In the genomic region with DNA sequence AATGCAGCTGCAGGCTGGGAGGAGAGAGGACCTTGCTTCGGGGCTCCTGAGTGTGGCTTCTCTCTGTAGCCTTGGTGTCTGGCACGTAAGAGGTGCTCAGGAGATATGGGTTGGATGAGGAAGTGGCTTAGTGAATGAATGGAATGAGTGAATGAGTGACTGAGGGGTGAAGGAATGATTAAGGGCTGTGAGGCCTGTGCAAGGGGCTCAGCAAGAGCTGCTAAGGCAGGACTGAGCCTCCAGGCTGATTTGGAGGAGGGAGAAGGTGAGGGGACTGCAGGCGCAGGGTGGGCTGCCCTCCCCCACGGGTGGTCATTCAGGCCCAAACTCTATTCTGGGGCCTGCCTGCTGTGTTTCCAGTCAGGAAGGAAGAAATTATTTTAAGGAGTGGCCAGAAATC, we compare ENCODE assay signal across 19 cellular contexts. TPM values are rescaled to one million over a fixed set of nuclear protein-coding genes. Genes with fewer than 3 reads are reported as not detected.
DNase-seq lines count a peak whose midpoint lies in the region; ATAC-seq and TF ChIP-seq lines count a peak whose summit lies in the region.
"Had no signal": no experiment of that assay in that cellular context is flagged by ENCODE, and none has a peak within 500 bp of the region (broad histone marks: within the 10 kb centered on the region; RNA-seq: fewer than 3 reads in every experiment).

No MANE protein-coding gene starts in this region.

- no peak for TF ChIP-seq POLR2A in esophagus squamous epithelium (IDR thresholded peaks at IDR 0.05)
- no peak for TF ChIP-seq POLR2A in gastrocnemius medialis (IDR thresholded peaks at IDR 0.05)

- peak; percentile 19 to 29 for DNase-seq in Kasumi-1 (lab: John Stamatoyannopoulos, UW)
- no peak for DNase-seq in esophagus squamous epithelium (lab: John Stamatoyannopoulos, UW)
- no peak for DNase-seq in gastrocnemius medialis
- no peak for DNase-seq in activated CD4-positive, CD25-positive, alpha-beta regulatory T cell (lab: John Stamatoyannopoulos, UW)
- DNase-seq in mesothelial cell of epicardium (ENCODE audit: low spot score in 2 of 2, unreplicated experiment in 2 of 2), result no peak
- DNase-seq in SW 1271 (lab: John Stamatoyannopoulos, UW), result no peak
- DNase-seq: ACHN; CD4-positive, alpha-beta memory T cell; DMS79 treated with DMSO at 0.1 percent for 48 hours; GDM1; GOT3; HFFc6; NCI-H1417 treated with DMSO at 0.1 percent for 48 hours; NCI-H2029; NCI-H510A treated with DMSO at 0.1 percent for 48 hours; SHP77 treated with DMSO at 0.1 percent for 48 hours had no signal

- H3K36me3 ChIP-seq in BLaER1 (no peaks in the 10 kb centered on the region), esophagus squamous epithelium (no peaks in the 10 kb centered on the region), gastrocnemius medialis (no peaks in the 10 kb centered on the region)

- peak overlapping the region; percentile 64 for H3K4me2 ChIP-seq in BLaER1
- H3K4me2 ChIP-seq: KMS-11 had no signal

- no peaks in the 10 kb centered on the region for H3K27me3 Mint-ChIP-seq in mesothelial cell of epicardium (ENCODE audit: low read depth)
- H3K27me3 Mint-ChIP-seq: CD4-positive, alpha-beta memory T cell had no signal

- H3K27me3 ChIP-seq in BLaER1 (no peaks in the 10 kb centered on the region), esophagus squamous epithelium (no peaks in the 10 kb centered on the region), gastrocnemius medialis (no peaks in the 10 kb centered on the region)

- H3K9me3 ChIP-seq in BLaER1 (no peaks in the 10 kb centered on the region), esophagus squamous epithelium (no peaks in the 10 kb centered on the region), gastrocnemius medialis (no peaks in the 10 kb centered on the region)

- H4K20me1 ChIP-seq in BLaER1, result no peaks in the 10 kb centered on the region

- peak overlapping the region; percentile 5; the same call in 1 of the 2 replicates for H3K27ac ChIP-seq in BLaER1
- H3K27ac ChIP-seq in esophagus squamous epithelium, result peak overlapping the region in 3 of 4 donors; percentile 18 to 36 (median 31)
- H3K27ac ChIP-seq in gastrocnemius medialis, result peak overlapping the region in 3 of 4 donors; percentile 42 to 69 (median 49)
- H3K27ac ChIP-seq: HL-60, KMS-11 had no signal

- intact Hi-C loops in esophagus squamous epithelium (cut with DNase I), result no loop called here
- intact Hi-C loops in gastrocnemius medialis (cut with DNase I; ENCODE audit: low total_unique reads), result no loop called here

- H3K4me3 Mint-ChIP-seq in mesothelial cell of epicardium, result no peak overlapping the region
- H3K4me3 Mint-ChIP-seq: CD4-positive, alpha-beta memory T cell; HFFc6 had no signal

- H3K36me3 Mint-ChIP-seq in mesothelial cell of epicardium, result no peaks in the 10 kb centered on the region
- H3K36me3 Mint-ChIP-seq: CD4-positive, alpha-beta memory T cell had no signal

- peaks cover 38% of the 10 kb centered on the region for H3K4me1 ChIP-seq in BLaER1
- peaks cover 0 to 35% (median 9%) of the 10 kb centered on the region in 3 donors for H3K4me1 ChIP-seq in esophagus squamous epithelium
- peaks cover 18 to 26% of the 10 kb centered on the region in 2 donors for H3K4me1 ChIP-seq in gastrocnemius medialis

- H3K4me1 Mint-ChIP-seq in mesothelial cell of epicardium, result peaks cover 16% of the 10 kb centered on the region

- ATAC-seq in gastrocnemius medialis, result no peak

- no peaks in the 10 kb centered on the region for H3K9me3 Mint-ChIP-seq in mesothelial cell of epicardium
- H3K9me3 Mint-ChIP-seq: CD4-positive, alpha-beta memory T cell; HFFc6 had no signal

- 86 to 93% methylated on average over 4 of the region's 4 CpGs for WGBS in esophagus squamous epithelium, 2 donors

- no peak overlapping the region for H3K27ac Mint-ChIP-seq in mesothelial cell of epicardium
- H3K27ac Mint-ChIP-seq: HFFc6 had no signal

- TF ChIP-seq CTCF in esophagus squamous epithelium (IDR thresholded peaks at IDR 0.05), result no peak
- no peak for TF ChIP-seq CTCF in gastrocnemius medialis (IDR thresholded peaks at IDR 0.05 in 4 of 5, conservative IDR thresholded peaks at IDR 0.05 in 1 of 5)
- no peak for TF ChIP-seq CTCF in mesothelial cell of epicardium (IDR thresholded peaks at IDR 0.05; ENCODE audit: unreplicated experiment)

- H3K9ac ChIP-seq in BLaER1, result no peak overlapping the region
- H3K9ac ChIP-seq: KMS-11 had no signal

- H3K4me3 ChIP-seq in BLaER1 (no peak overlapping the region), esophagus squamous epithelium (no peak overlapping the region), gastrocnemius medialis (no peak overlapping the region)

- in situ Hi-C loops in gastrocnemius medialis (cut with MboI; ENCODE audit: low sequenced_read_pairs in 4 of 4), result no loop called here

RNA-seq across cellular contexts. Expression of a gene that starts 49.7 kb away (rescaled TPM):
- total RNA-seq in esophagus squamous epithelium (10 to 100 TPM; 18.5 to 36.0 (median 24.6) TPM), gastrocnemius medialis (100 to 1,000 TPM in 1 of 4 donors, 10 to 100 TPM in 3; 46.2 to 125 (median 68.9) TPM), mesothelial cell of epicardium (25.6 to 27.8 TPM (median 26.4 TPM) in 3 replicates)

Comparison
In these comparisons a context has a peak if more than half of its experiments do, and no peak if none do; other contexts are left out.
1. DNase-seq: peak in Kasumi-1 (2 of 2); none in esophagus squamous epithelium (single experiment), gastrocnemius medialis (0 of 2), activated CD4-positive, CD25-positive, alpha-beta regulatory T cell (0 of 4), mesothelial cell of epicardium (0 of 2) and SW 1271 (0 of 2).
2. Peak in every context shown above with its lines, with median percentiles within 50 percentile points of each other: H3K27ac ChIP-seq.